In the genomic region with DNA sequence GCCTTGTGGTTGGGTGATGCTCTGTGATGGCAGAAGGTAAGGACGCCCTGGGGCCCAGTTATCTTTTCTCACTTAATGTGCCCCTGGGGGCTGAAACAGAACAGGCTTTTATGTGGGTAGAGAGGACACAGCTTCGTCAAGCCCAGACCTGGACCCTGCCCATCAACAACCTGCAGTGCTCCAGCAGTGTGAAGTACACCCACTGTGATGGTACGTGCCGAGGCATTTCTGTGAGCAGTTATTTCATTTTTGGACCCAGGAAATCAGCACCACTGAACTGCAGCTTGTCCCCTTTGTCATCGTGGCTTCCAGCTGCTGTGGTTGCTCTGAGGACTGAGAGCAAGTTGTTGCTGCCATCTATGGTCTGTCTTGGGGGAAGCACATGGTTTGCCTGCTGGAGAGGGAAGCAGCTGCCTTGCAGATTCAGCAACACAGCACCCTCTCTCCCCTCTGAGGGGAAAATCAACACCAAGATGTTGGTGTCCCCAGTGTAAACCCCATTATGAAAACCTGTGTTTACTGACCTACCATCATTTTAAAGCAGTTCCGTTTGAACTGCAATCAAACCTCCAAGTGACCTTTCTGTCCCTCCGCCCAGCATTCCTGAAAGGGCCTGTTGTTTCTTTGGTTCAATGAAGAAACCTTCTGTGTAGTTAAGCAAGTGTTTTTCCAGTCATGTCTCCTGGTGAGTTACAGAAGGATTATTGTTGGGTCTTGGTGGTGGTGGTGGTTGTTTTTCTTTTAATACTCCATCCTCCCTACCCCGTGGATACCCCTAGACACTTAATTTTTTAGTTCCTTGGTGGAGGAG, we compare ENCODE assay signal across 8 cellular contexts.
A peak's percentile ranks its signal among the peaks of the same experiment; 100 is the strongest.
DNase-seq lines count a peak whose midpoint lies in the region; ATAC-seq and TF ChIP-seq lines count a peak whose summit lies in the region.

No MANE protein-coding gene starts in this region.

- peak overlapping the region; percentile 22; the same call in 1 of the 2 replicates for H3K4me3 ChIP-seq in MM.1S (ENCODE audit: low read length)
- H3K4me3 ChIP-seq in parathyroid adenoma (ENCODE audit: low read depth, low read length) = no peak overlapping the region
- H3K4me3 ChIP-seq in upper lobe of right lung = no peak overlapping the region

- ATAC-seq in upper lobe of right lung = peak; percentile 84

- peak overlapping the region; percentile 94 for H3K27ac ChIP-seq in MM.1S (ENCODE audit: low read length)
- no peak overlapping the region for H3K27ac ChIP-seq in parathyroid adenoma
- H3K27ac ChIP-seq in upper lobe of right lung = no peak overlapping the region

- H3K4me2 ChIP-seq in MM.1S (ENCODE audit: low read depth, low read length) = peak overlapping the region; percentile 76
- no peak overlapping the region for H3K4me2 ChIP-seq in parathyroid adenoma (ENCODE audit: low read length)

- H3K36me3 ChIP-seq in MM.1S (replicated peaks; ENCODE audit: insufficient read depth, low read length) = no peaks in the 10 kb centered on the region; the same call in 1 of the 2 replicates
- H3K36me3 ChIP-seq in parathyroid adenoma (ENCODE audit: control insufficient read depth, insufficient read depth, low read length) = no peaks in the 10 kb centered on the region
- H3K36me3 ChIP-seq in upper lobe of right lung = no peaks in the 10 kb centered on the region

- peaks cover 53% of the 10 kb centered on the region for H3F3A ChIP-seq in MM.1S (ENCODE audit: insufficient read depth, low read length)

- DNase-seq in GM04504 (ENCODE audit: low read depth) (peak; percentile 66), HCEC 1CT (peak; percentile 90), MM.1S (peak; percentile 90), SHP77 treated with DMSO at 0.1 percent for 48 hours (lab: John Stamatoyannopoulos, UW) (peak; percentile 46), globus pallidus (ENCODE audit: low spot score) (peak; percentile 97), upper lobe of right lung (no peak)
- peak; percentile 3 to 47 (median 14) for DNase-seq in activated naive CD4-positive, alpha-beta T cell (lab: John Stamatoyannopoulos, UW)

- H3K9ac ChIP-seq in MM.1S (ENCODE audit: low read length) (peak overlapping the region; percentile 61), parathyroid adenoma (no peak overlapping the region)

- no peaks in the 10 kb centered on the region for H4K20me1 ChIP-seq in MM.1S (ENCODE audit: insufficient read depth, low read length)

- TF ChIP-seq CTCF in MM.1S (IDR thresholded peaks at IDR 0.05; ENCODE audit: low read length) = peak; percentile 91
- TF ChIP-seq CTCF in parathyroid adenoma (IDR thresholded peaks at IDR 0.05) = peak; percentile 51
- peak; percentile 66 for TF ChIP-seq CTCF in upper lobe of right lung (IDR thresholded peaks at IDR 0.05)

- no peaks in the 10 kb centered on the region for H3K9me2 ChIP-seq in MM.1S (replicated peaks; ENCODE audit: insufficient read depth, low read length)

- intact Hi-C loops in upper lobe of right lung (cut with DNase I) = no loop called here

- H3K27me3 ChIP-seq in MM.1S (replicated peaks; ENCODE audit: insufficient read depth, low read length) (no peaks in the 10 kb centered on the region), parathyroid adenoma (ENCODE audit: control insufficient read depth, insufficient read depth, low read length) (no peaks in the 10 kb centered on the region), upper lobe of right lung (no peaks in the 10 kb centered on the region)

- H2AFZ ChIP-seq in MM.1S (ENCODE audit: low read length) (no peak overlapping the region), parathyroid adenoma (no peak overlapping the region)

- H3K4me1 ChIP-seq in MM.1S (ENCODE audit: low read length) (peaks cover 55% of the 10 kb centered on the region), parathyroid adenoma (no peaks in the 10 kb centered on the region), upper lobe of right lung (peaks cover 21% of the 10 kb centered on the region)

- H3K9me3 ChIP-seq in MM.1S (replicated peaks; ENCODE audit: insufficient read depth, low read length) (no peaks in the 10 kb centered on the region), parathyroid adenoma (ENCODE audit: control insufficient read depth, low read length) (no peaks in the 10 kb centered on the region), upper lobe of right lung (no peaks in the 10 kb centered on the region)

- H3K79me2 ChIP-seq in MM.1S (ENCODE audit: low read length) (peaks cover 65% of the 10 kb centered on the region), parathyroid adenoma (no peaks in the 10 kb centered on the region)
